Comparison of ENCODE assay signal across 20 cellular contexts in genomic region chr1:243273945-243274344, GRCh38.
"Had no signal": no experiment of that assay in that cellular context is flagged by ENCODE, and none has a peak within 500 bp of the region (broad histone marks: within the 10 kb centered on the region; RNA-seq: fewer than 3 reads in every experiment).

No MANE protein-coding gene starts in this region.

- DNase-seq: cortex of kidney; dorsolateral prefrontal cortex; effector CD8-positive, alpha-beta T cell; foreskin melanocyte; head of caudate nucleus; left colon; left ventricle myocardium superior; mesenchymal stem cell; naive thymus-derived CD4-positive, alpha-beta T cell; psoas muscle; retina; right lobe of liver; spleen; stimulated activated CD4-positive, alpha-beta T cell treated with anti-CD3 and anti-CD28 coated beads, Interleukin-15, amount 100 ng/mL, for 24 hours; stimulated activated CD4-positive, alpha-beta T cell treated with anti-CD3 and anti-CD28 coated beads, Interleukin-1b, Interleukin-23, amount 100 ng/mL, for 48 hours; stimulated activated CD4-positive, alpha-beta T cell treated with anti-CD3 and anti-CD28 coated beads, Interleukin-4, amount 100 ng/mL, for 24 hours; stomach; substantia nigra; transverse colon had no signal

- H3K4me3 Mint-ChIP-seq: naive thymus-derived CD4-positive, alpha-beta T cell; stimulated activated memory B cell treated with anti-CD40 and anti-IgM and Interleukin-4, amounts not matched to agents 10 μg/mL and 1 μg/mL and 100 μg/mL, for 72 hours had no signal

- H3K27me3 Mint-ChIP-seq: naive thymus-derived CD4-positive, alpha-beta T cell; stimulated activated memory B cell treated with anti-CD40 and anti-IgM and Interleukin-4, amounts not matched to agents 10 μg/mL and 1 μg/mL and 100 μg/mL, for 72 hours had no signal

- ATAC-seq: left colon; left ventricle myocardium superior; naive thymus-derived CD4-positive, alpha-beta T cell; psoas muscle; right lobe of liver; stimulated activated memory B cell treated with anti-CD40 and anti-IgM and Interleukin-4, amounts not matched to agents 10 μg/mL and 1 μg/mL and 100 μg/mL, for 72 hours had no signal

- H3K9me3 Mint-ChIP-seq: stimulated activated memory B cell treated with anti-CD40 and anti-IgM and Interleukin-4, amounts not matched to agents 10 μg/mL and 1 μg/mL and 100 μg/mL, for 72 hours had no signal

- H3K27ac Mint-ChIP-seq: stimulated activated memory B cell treated with anti-CD40 and anti-IgM and Interleukin-4, amounts not matched to agents 10 μg/mL and 1 μg/mL and 100 μg/mL, for 72 hours had no signal
